32 cellular contexts compared by ENCODE assay signal in the genomic region with DNA sequence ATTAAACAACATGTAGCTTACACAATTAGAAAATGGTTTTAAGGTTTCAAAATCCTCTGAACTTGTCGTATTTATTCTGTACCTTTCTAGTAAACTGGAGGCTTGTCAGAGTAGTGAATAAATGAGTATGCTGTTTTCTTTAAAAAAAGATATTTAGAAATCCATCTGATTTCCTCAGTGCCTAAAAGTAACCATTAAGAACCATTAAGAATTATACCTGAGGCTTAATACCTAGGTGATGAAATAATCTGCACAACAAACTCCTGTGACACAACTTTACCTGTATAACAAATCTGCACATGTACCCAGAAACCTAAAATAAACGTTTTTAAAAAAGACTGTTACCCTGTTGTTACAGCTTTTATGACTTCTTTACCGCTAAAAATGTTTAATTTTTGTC.
"Had no signal": no experiment of that assay in that cellular context is flagged by ENCODE, and none has a peak within 500 bp of the region (broad histone marks: within the 10 kb centered on the region; RNA-seq: fewer than 3 reads in every experiment).

No MANE protein-coding gene starts in this region.

- DNase-seq: heart left ventricle; hypothalamus; immature natural killer cell; left ventricle myocardium inferior; midbrain; mucosa of descending colon; naive thymus-derived CD8-positive, alpha-beta T cell; nucleus accumbens; pancreas; posterior cingulate gyrus; retina; right cardiac atrium; stimulated activated CD4-positive, alpha-beta T cell treated with anti-CD3 and anti-CD28 coated beads, Interleukin-1b, Interleukin-23, amount 100 ng/mL, for 48 hours; stimulated activated CD4-positive, alpha-beta T cell treated with anti-CD3 and anti-CD28 coated beads, Interleukin-2, amount 100 ng/mL, for 48 hours; stimulated activated CD4-positive, alpha-beta T cell treated with anti-CD3 and anti-CD28 coated beads, Interleukin-4, amount 100 ng/mL, for 4 hours; stimulated activated CD8-positive, alpha-beta memory T cell treated with anti-CD3 and anti-CD28 coated beads, Interleukin-4, amount 100 ng/mL, for 48 hours; stimulated activated naive B cell treated with anti-CD40 and anti-IgM and Interleukin-4, amounts not matched to agents 10 μg/mL and 1 μg/mL and 100 μg/mL, for 72 hours; stimulated activated naive CD8-positive, alpha-beta T cell treated with anti-CD3 and anti-CD28 coated beads, Interleukin-15, Interleukin-2, amounts not matched to agents 100 U/mL and 50 U/mL, for 24 hours; stomach; tibial artery; trophoblast cell; upper lobe of right lung had no signal

- H3K36me3 ChIP-seq: heart left ventricle, left ventricle myocardium inferior, pancreas, prostate gland, stomach, suprapubic skin, thoracic aorta, tibial artery, upper lobe of right lung had no signal

- H3K27me3 Mint-ChIP-seq: memory B cell; stimulated activated naive B cell treated with anti-CD40 and anti-IgM and Interleukin-4, amounts not matched to agents 10 μg/mL and 1 μg/mL and 100 μg/mL, for 72 hours had no signal

- H3K4me1 ChIP-seq: left ventricle myocardium inferior, pancreas, prostate gland, stomach, suprapubic skin, tibial artery, upper lobe of right lung had no signal

- H3K9me3 ChIP-seq: heart left ventricle, left ventricle myocardium inferior, mucosa of descending colon, pancreas, prostate gland, stomach, suprapubic skin, thoracic aorta, tibial artery, upper lobe of right lung had no signal

- H3K4me2 ChIP-seq: smooth muscle cell had no signal

- H3K4me3 ChIP-seq: heart left ventricle, left ventricle myocardium inferior, lung, mucosa of descending colon, pancreas, prostate gland, smooth muscle cell, stomach, suprapubic skin, thoracic aorta, tibial artery, upper lobe of right lung had no signal

- H3K9me3 Mint-ChIP-seq: memory B cell; nephron; neural crest cell; stimulated activated naive B cell treated with anti-CD40 and anti-IgM and Interleukin-4, amounts not matched to agents 10 μg/mL and 1 μg/mL and 100 μg/mL, for 72 hours had no signal

- H3K36me3 Mint-ChIP-seq: immature natural killer cell; memory B cell; naive thymus-derived CD8-positive, alpha-beta T cell; stimulated activated naive B cell treated with anti-CD40 and anti-IgM and Interleukin-4, amounts not matched to agents 10 μg/mL and 1 μg/mL and 100 μg/mL, for 72 hours had no signal

- H3K4me3 Mint-ChIP-seq: immature natural killer cell; memory B cell; naive thymus-derived CD8-positive, alpha-beta T cell; nephron; neural crest cell; stimulated activated naive B cell treated with anti-CD40 and anti-IgM and Interleukin-4, amounts not matched to agents 10 μg/mL and 1 μg/mL and 100 μg/mL, for 72 hours had no signal

- H3K27ac Mint-ChIP-seq: immature natural killer cell; memory B cell; naive thymus-derived CD8-positive, alpha-beta T cell; nephron; stimulated activated naive B cell treated with anti-CD40 and anti-IgM and Interleukin-4, amounts not matched to agents 10 μg/mL and 1 μg/mL and 100 μg/mL, for 72 hours had no signal

- FAIRE-seq: islet of Langerhans, pancreas, urothelium cell line had no signal

- H3K27me3 ChIP-seq: heart left ventricle, pancreas, stomach, suprapubic skin, tibial artery, upper lobe of right lung had no signal

- H3K27ac ChIP-seq: heart left ventricle, left ventricle myocardium inferior, pancreas, prostate gland, stomach, suprapubic skin, thoracic aorta, tibial artery, upper lobe of right lung had no signal

- H3K4me1 Mint-ChIP-seq: immature natural killer cell; memory B cell; naive thymus-derived CD8-positive, alpha-beta T cell; nephron; neural crest cell; stimulated activated naive B cell treated with anti-CD40 and anti-IgM and Interleukin-4, amounts not matched to agents 10 μg/mL and 1 μg/mL and 100 μg/mL, for 72 hours had no signal

- ATAC-seq: heart left ventricle; mucosa of descending colon; naive thymus-derived CD8-positive, alpha-beta T cell; pancreas; right cardiac atrium; stimulated activated naive B cell treated with anti-CD40 and anti-IgM and Interleukin-4, amounts not matched to agents 10 μg/mL and 1 μg/mL and 100 μg/mL, for 72 hours; stimulated activated naive CD8-positive, alpha-beta T cell treated with anti-CD3 and anti-CD28 coated beads, Interleukin-15, Interleukin-2, amounts not matched to agents 100 U/mL and 50 U/mL, for 24 hours; upper lobe of right lung had no signal
